Comparison of ENCODE assay signal across 14 cellular contexts in the genomic region with DNA sequence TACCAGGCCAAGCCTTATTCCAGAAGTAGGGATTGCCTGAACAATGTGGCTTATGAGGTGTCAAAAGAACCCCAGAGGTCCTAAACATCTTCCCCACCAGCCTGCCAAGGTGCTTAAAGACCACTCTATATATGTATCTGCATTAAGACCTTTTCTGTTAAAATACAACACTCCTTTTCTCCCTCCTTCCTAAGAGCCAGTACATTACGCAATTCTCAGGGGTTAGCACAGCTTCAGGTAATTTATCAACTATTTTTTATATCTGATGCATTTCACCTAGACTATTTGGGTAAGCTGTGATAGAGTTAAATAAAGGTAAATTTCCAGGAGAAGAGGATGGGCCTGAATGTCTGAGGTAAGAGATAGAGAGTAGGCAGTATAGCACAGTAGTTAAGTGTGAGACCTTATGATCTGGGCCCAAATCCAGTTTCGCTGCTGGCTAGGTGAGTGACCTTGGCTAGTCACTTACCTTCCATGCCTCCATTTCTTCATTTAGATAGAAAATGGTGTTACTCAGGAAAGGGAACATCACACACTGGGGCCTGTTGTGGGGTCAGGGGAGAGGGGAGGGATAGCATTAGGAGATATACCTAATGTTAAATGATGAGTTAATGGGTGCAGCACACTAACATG. TPM values are rescaled to one million over a fixed set of nuclear protein-coding genes. Genes with fewer than 3 reads are reported as not detected.
A peak's percentile ranks its signal among the peaks of the same experiment; 100 is the strongest.
DNase-seq lines count a peak whose midpoint lies in the region; ATAC-seq and TF ChIP-seq lines count a peak whose summit lies in the region.
"Had no signal": no experiment of that assay in that cellular context is flagged by ENCODE, and none has a peak within 500 bp of the region (broad histone marks: within the 10 kb centered on the region; RNA-seq: fewer than 3 reads in every experiment).

No MANE protein-coding gene starts in this region.

- peaks cover 3% of the 10 kb centered on the region for H3K79me1 ChIP-seq in mesenchymal stem cell (replicated peaks; ENCODE audit: low read length, poor library complexity, severe bottlenecking)

- H3K18ac ChIP-seq in mesenchymal stem cell (ENCODE audit: low read depth in 1 of 2, low read length in 2 of 2): peak overlapping the region in 1 of 2 experiments; percentile 50

- no peaks in the 10 kb centered on the region for H3K79me2 ChIP-seq in GM23338 (replicated peaks; ENCODE audit: insufficient read depth)

- H3K9me3 Mint-ChIP-seq in GM23338: peaks cover 2% of the 10 kb centered on the region; the same call in 2 of the 3 replicates
- H3K9me3 Mint-ChIP-seq: activated naive CD4-positive, alpha-beta T cell treated with anti-CD3 and anti-CD28 coated beads, Interleukin-2, amount 50 U/mL, for 24 hours; stimulated activated naive CD8-positive, alpha-beta T cell treated with anti-CD3 and anti-CD28 coated beads, Interleukin-15, Interleukin-2, amounts not matched to agents 100 ng/mL and 50 ng/mL, for 24 hours had no signal

- H4K8ac ChIP-seq in mesenchymal stem cell (ENCODE audit: low read length): no peak overlapping the region

- peaks cover 32% of the 10 kb centered on the region for H3K4me1 Mint-ChIP-seq in GM23338

- H2AK5ac ChIP-seq in mesenchymal stem cell (ENCODE audit: low read length, severe bottlenecking): peak overlapping the region; percentile 42

- peaks cover 38% of the 10 kb centered on the region for H3K27me3 Mint-ChIP-seq in GM23338 (ENCODE audit: insufficient read depth, low read depth, poor library complexity)

- no peak overlapping the region for H2BK120ac ChIP-seq in mesenchymal stem cell (ENCODE audit: low read depth, low read length)

- H2BK15ac ChIP-seq in mesenchymal stem cell (ENCODE audit: low read depth, poor library complexity, severe bottlenecking): peak overlapping the region; percentile 30

- H3K23ac ChIP-seq in mesenchymal stem cell (ENCODE audit: low read length in 2 of 2): no peak overlapping the region

- DNase-seq in GM23338 (ENCODE audit: low spot score) (no peak), mesenchymal stem cell (no peak), RPMI8226 (no peak)
- DNase-seq: COR-L47, cortex of kidney had no signal

- no peaks in the 10 kb centered on the region for H4K20me1 ChIP-seq in GM23338 (replicated peaks; ENCODE audit: insufficient read depth)

- no peak overlapping the region for H2BK12ac ChIP-seq in mesenchymal stem cell (ENCODE audit: low read length in 2 of 2)

- no peak overlapping the region for H3K4ac ChIP-seq in mesenchymal stem cell (ENCODE audit: low read depth in 1 of 2, low read length in 2 of 2)

- H3K36me3 ChIP-seq in GM23338 (ENCODE audit: insufficient read depth) (no peaks in the 10 kb centered on the region), mesenchymal stem cell (ENCODE audit: control insufficient read depth in 1 of 2, insufficient read depth in 2 of 2, low read depth in 1 of 2, low read length in 2 of 2) (no peaks in the 10 kb centered on the region), subcutaneous abdominal adipose tissue (ENCODE audit: control insufficient read depth in 5 of 5, insufficient read depth in 5 of 5, low read length in 5 of 5) (no peaks in the 10 kb centered on the region)
- H3K36me3 ChIP-seq: SJCRH30 had no signal

- peaks cover 20% of the 10 kb centered on the region for H3K4me1 ChIP-seq in GM23338 (ENCODE audit: insufficient read depth)
- H3K4me1 ChIP-seq in mesenchymal stem cell (ENCODE audit: control insufficient read depth, insufficient read depth, low read depth, low read length): peaks cover 9% of the 10 kb centered on the region
- H3K4me1 ChIP-seq in subcutaneous abdominal adipose tissue (ENCODE audit: control insufficient read depth in 5 of 5, insufficient read depth in 5 of 5, low read length in 5 of 5): peaks cover 5 to 44% (median 33%) of the 10 kb centered on the region in 5 donors

- H4K91ac ChIP-seq in mesenchymal stem cell (ENCODE audit: low read length): no peak overlapping the region

- H3K27ac Mint-ChIP-seq in GM23338: no peak overlapping the region
- H3K27ac Mint-ChIP-seq: activated naive CD4-positive, alpha-beta T cell treated with anti-CD3 and anti-CD28 coated beads, Interleukin-2, amount 50 U/mL, for 24 hours; stimulated activated naive CD8-positive, alpha-beta T cell treated with anti-CD3 and anti-CD28 coated beads, Interleukin-15, Interleukin-2, amounts not matched to agents 100 ng/mL and 50 ng/mL, for 24 hours had no signal

- no peak overlapping the region for H3K4me2 ChIP-seq in GM23338
- no peak overlapping the region for H3K4me2 ChIP-seq in mesenchymal stem cell (ENCODE audit: low read length, poor library complexity, severe bottlenecking)

- H3K9ac ChIP-seq in mesenchymal stem cell (ENCODE audit: low read length) (peak overlapping the region; percentile 35), subcutaneous abdominal adipose tissue (ENCODE audit: low read length in 5 of 5) (no peak overlapping the region)

- H3K14ac ChIP-seq in mesenchymal stem cell (ENCODE audit: low read length in 2 of 2): no peak overlapping the region

- no peak overlapping the region for H2AFZ ChIP-seq in GM23338
- no peak overlapping the region for H2AFZ ChIP-seq in mesenchymal stem cell (ENCODE audit: low read depth, low read length)

- no peak overlapping the region for H2BK5ac ChIP-seq in mesenchymal stem cell (ENCODE audit: low read depth, low read length, poor library complexity, severe bottlenecking)

- no peak for TF ChIP-seq CTCF in GM23338 (conservative IDR thresholded peaks at IDR 0.05; ENCODE audit: low read depth in 2 of 2)
- TF ChIP-seq CTCF in WI38 (IDR thresholded peaks at IDR 0.05; ENCODE audit: low read depth, low read length): no peak

- H3K4me3 ChIP-seq in GM23338: no peak overlapping the region
- H3K4me3 ChIP-seq in WI38 (ENCODE audit: low read depth, low read length): peak overlapping the region; percentile 8; the same call in 1 of the 2 replicates
- no peak overlapping the region for H3K4me3 ChIP-seq in mesenchymal stem cell (ENCODE audit: insufficient read depth in 1 of 2, low read depth in 1 of 2, low read length in 2 of 2)
- H3K4me3 ChIP-seq in subcutaneous abdominal adipose tissue (ENCODE audit: low read depth in 1 of 5, low read length in 5 of 5): no peak overlapping the region

- no CpG with 5 or more reads among the region's 2 CpGs for WGBS in mesenchymal stem cell

- peaks cover 8% of the 10 kb centered on the region; the same call in 1 of the 2 replicates for H3F3A ChIP-seq in GM23338 (replicated peaks; ENCODE audit: low read depth)

- peak overlapping the region; percentile 53 for H3K4me3 Mint-ChIP-seq in GM23338

- H3K27ac ChIP-seq in GM23338 (ENCODE audit: low read depth): no peak overlapping the region
- no peak overlapping the region for H3K27ac ChIP-seq in mesenchymal stem cell (ENCODE audit: low read length, poor library complexity, severe bottlenecking)
- peak overlapping the region; percentile 15 for H3K27ac ChIP-seq in subcutaneous abdominal adipose tissue (ENCODE audit: low read depth, low read length)

- H3K9me3 ChIP-seq in mesenchymal stem cell (ENCODE audit: control insufficient read depth, low read length) (no peaks in the 10 kb centered on the region), subcutaneous abdominal adipose tissue (ENCODE audit: control insufficient read depth in 5 of 5, low read length in 5 of 5) (no peaks in the 10 kb centered on the region)
- H3K9me3 ChIP-seq: SJCRH30 had no signal

- no peaks in the 10 kb centered on the region for H3K9me2 ChIP-seq in GM23338 (ENCODE audit: insufficient read depth)

- peaks cover 39% of the 10 kb centered on the region for H3K27me3 ChIP-seq in GM23338 (ENCODE audit: insufficient read depth)
- H3K27me3 ChIP-seq in mesenchymal stem cell (ENCODE audit: control insufficient read depth in 1 of 2, insufficient read depth in 1 of 2, low read length in 2 of 2): no peaks in the 10 kb centered on the region
- H3K27me3 ChIP-seq in subcutaneous abdominal adipose tissue (ENCODE audit: control insufficient read depth in 5 of 5, insufficient read depth in 4 of 5, low read length in 5 of 5): no peaks in the 10 kb centered on the region
- H3K27me3 ChIP-seq: SJCRH30 had no signal

- no peak for ATAC-seq in GM23338
- no peak for ATAC-seq in GM18502 (IDR thresholded peaks at IDR 0.05; ENCODE audit: poor library complexity, unreplicated experiment)
- ATAC-seq in HG03159 (IDR thresholded peaks at IDR 0.05; ENCODE audit: unreplicated experiment): no peak
- ATAC-seq: sciatic nerve had no signal

- no peaks in the 10 kb centered on the region for H3K36me3 Mint-ChIP-seq in GM23338 (ENCODE audit: low read depth)
- H3K36me3 Mint-ChIP-seq: activated naive CD4-positive, alpha-beta T cell treated with anti-CD3 and anti-CD28 coated beads, Interleukin-2, amount 50 U/mL, for 24 hours had no signal

TF ChIP-seq in GM23338, 12 proteins besides CTCF, POLR2A, EP300 and RAD21 (continues in another document):
- no peak for TF ChIP-seq CREB1 (CRISPR knock-in tag; IDR thresholded peaks at IDR 0.05; ENCODE audit: low read depth)
- TF ChIP-seq, protein P1, sequence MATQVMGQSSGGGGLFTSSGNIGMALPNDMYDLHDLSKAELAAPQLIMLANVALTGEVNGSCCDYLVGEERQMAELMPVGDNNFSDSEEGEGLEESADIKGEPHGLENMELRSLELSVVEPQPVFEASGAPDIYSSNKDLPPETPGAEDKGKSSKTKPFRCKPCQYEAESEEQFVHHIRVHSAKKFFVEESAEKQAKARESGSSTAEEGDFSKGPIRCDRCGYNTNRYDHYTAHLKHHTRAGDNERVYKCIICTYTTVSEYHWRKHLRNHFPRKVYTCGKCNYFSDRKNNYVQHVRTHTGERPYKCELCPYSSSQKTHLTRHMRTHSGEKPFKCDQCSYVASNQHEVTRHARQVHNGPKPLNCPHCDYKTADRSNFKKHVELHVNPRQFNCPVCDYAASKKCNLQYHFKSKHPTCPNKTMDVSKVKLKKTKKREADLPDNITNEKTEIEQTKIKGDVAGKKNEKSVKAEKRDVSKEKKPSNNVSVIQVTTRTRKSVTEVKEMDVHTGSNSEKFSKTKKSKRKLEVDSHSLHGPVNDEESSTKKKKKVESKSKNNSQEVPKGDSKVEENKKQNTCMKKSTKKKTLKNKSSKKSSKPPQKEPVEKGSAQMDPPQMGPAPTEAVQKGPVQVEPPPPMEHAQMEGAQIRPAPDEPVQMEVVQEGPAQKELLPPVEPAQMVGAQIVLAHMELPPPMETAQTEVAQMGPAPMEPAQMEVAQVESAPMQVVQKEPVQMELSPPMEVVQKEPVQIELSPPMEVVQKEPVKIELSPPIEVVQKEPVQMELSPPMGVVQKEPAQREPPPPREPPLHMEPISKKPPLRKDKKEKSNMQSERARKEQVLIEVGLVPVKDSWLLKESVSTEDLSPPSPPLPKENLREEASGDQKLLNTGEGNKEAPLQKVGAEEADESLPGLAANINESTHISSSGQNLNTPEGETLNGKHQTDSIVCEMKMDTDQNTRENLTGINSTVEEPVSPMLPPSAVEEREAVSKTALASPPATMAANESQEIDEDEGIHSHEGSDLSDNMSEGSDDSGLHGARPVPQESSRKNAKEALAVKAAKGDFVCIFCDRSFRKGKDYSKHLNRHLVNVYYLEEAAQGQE (IDR thresholded peaks at IDR 0.05; ENCODE audit: unreplicated experiment): no peak
- TF ChIP-seq ZNF114 (CRISPR knock-in tag; IDR thresholded peaks at IDR 0.05): no peak
- TF ChIP-seq STAT1 (IDR thresholded peaks at IDR 0.05; ENCODE audit: unreplicated experiment): no peak

RNA-seq across cellular contexts. Expression of gene CCN1, which starts 5.1 kb away (rescaled TPM):
- total RNA-seq in GM23338 (2014; rRNA removed; shearing (Covaris generic)): 66.5 and 66.6 TPM in 2 replicates
- polyA plus RNA-seq in GM23338 (2016; fragmentation: Nextera tagmentation; extraction: Ambion mirVana): 130 and 132 TPM in 2 replicates
- polyA plus RNA-seq in mesenchymal stem cell (2013, experiment 1 of 2): 408 TPM
- polyA plus RNA-seq in mesenchymal stem cell (2013, experiment 2 of 2): 395 TPM
- total RNA-seq: activated CD8-positive, alpha-beta memory T cell treated with anti-CD3 and anti-CD28 coated beads for 36 hours had no signal
